In genomic region chr13:99471231-99472202, GRCh38 we compare ENCODE assay signal across 22 cellular contexts. TPM values are rescaled to one million over a fixed set of nuclear protein-coding genes. Genes with fewer than 3 reads are reported as not detected.
DNase-seq lines count a peak whose midpoint lies in the region; ATAC-seq, FAIRE-seq and TF ChIP-seq lines count a peak whose summit lies in the region.
"Had no signal": no experiment of that assay in that cellular context is flagged by ENCODE, and none has a peak within 500 bp of the region (broad histone marks: within the 10 kb centered on the region; RNA-seq: fewer than 3 reads in every experiment).

No MANE protein-coding gene starts in this region.

- H3K36me3 ChIP-seq in H7 (replicated peaks; ENCODE audit: control insufficient read depth, insufficient read depth, low read length) = no peaks in the 10 kb centered on the region
- no peaks in the 10 kb centered on the region for H3K36me3 ChIP-seq in bronchial epithelial cell (ENCODE audit: control insufficient read depth, insufficient read depth, low read length)
- H3K36me3 ChIP-seq: heart left ventricle, SJSA1, upper lobe of right lung had no signal

- no peaks in the 10 kb centered on the region for H3K9me3 Mint-ChIP-seq in naive thymus-derived CD8-positive, alpha-beta T cell
- H3K9me3 Mint-ChIP-seq: activated naive CD4-positive, alpha-beta T cell treated with anti-CD3 and anti-CD28 coated beads, Interleukin-2, amount 50 U/mL, for 24 hours; T-helper 2 cell treated with Interferon-gamma antibody and Interleukin-4, amounts not matched to agents 5 μg/mL and 100 μg/mL, for 36 hours had no signal

- peaks cover 0 to 2% (median 0%) of the 10 kb centered on the region in 3 donors for H3K36me3 Mint-ChIP-seq in naive thymus-derived CD8-positive, alpha-beta T cell

- FAIRE-seq in bronchial epithelial cell (lab: Jason Lieb, UNC) = no peak

- H3K4me3 ChIP-seq in AG09309 (ENCODE audit: control insufficient read depth, low read depth, low read length) (no peak overlapping the region), H7 (ENCODE audit: insufficient read depth, low read depth, low read length) (no peak overlapping the region), bronchial epithelial cell (ENCODE audit: low read depth, low read length) (no peak overlapping the region)
- H3K4me3 ChIP-seq: body of pancreas, coronary artery, heart left ventricle, SJSA1, upper lobe of right lung had no signal

- peaks cover 0 to 6% (median 3%) of the 10 kb centered on the region in 4 donors for H3K4me1 Mint-ChIP-seq in naive thymus-derived CD8-positive, alpha-beta T cell

- H3K27me3 ChIP-seq in H7 (ENCODE audit: control insufficient read depth, insufficient read depth, low read length) (no peaks in the 10 kb centered on the region), bronchial epithelial cell (ENCODE audit: control insufficient read depth, insufficient read depth, low read length) (no peaks in the 10 kb centered on the region)
- H3K27me3 ChIP-seq: body of pancreas, heart left ventricle, SJSA1, upper lobe of right lung had no signal

- POLR2A ChIA-PET in naive thymus-derived CD8-positive, alpha-beta T cell (lab: Charles Lee) = no interaction called here

- DNase-seq in AG09309 (ENCODE audit: low read depth) = peak; percentile 14
- DNase-seq in H7 = peak; percentile 16
- peak; percentile 76 for DNase-seq in bronchial epithelial cell (ENCODE audit: low read depth)
- peak; percentile 18 for DNase-seq in iPS-NIHi7 (ENCODE audit: extremely low spot score)
- no peak for DNase-seq in stimulated activated CD8-positive, alpha-beta memory T cell treated with anti-CD3 and anti-CD28 coated beads, Interleukin-4, amount 100 ng/mL, for 48 hours
- DNase-seq in stimulated activated naive CD4-positive, alpha-beta T cell treated with Interleukin-2 at 50 U/mL for 16 hours (lab: John Stamatoyannopoulos, UW) = no peak
- no peak for DNase-seq in naive thymus-derived CD8-positive, alpha-beta T cell
- DNase-seq in OCI-M2 (lab: John Stamatoyannopoulos, UW; ENCODE audit: unreplicated experiment) = no peak
- DNase-seq: activated T-cell treated with anti-CD3 and anti-CD28 coated beads, Interleukin-2, amount 50 U/mL, for 48 hours; body of pancreas; heart left ventricle; islet precursor cell; NCI-H1417; NCI-H2171; nephron progenitor cell; OCI-M1; upper lobe of right lung had no signal

- no peak overlapping the region for H3K4me3 Mint-ChIP-seq in naive thymus-derived CD8-positive, alpha-beta T cell
- H3K4me3 Mint-ChIP-seq: activated naive CD4-positive, alpha-beta T cell treated with anti-CD3 and anti-CD28 coated beads, Interleukin-2, amount 50 U/mL, for 24 hours; nephron progenitor cell; T-helper 2 cell treated with Interferon-gamma antibody and Interleukin-4, amounts not matched to agents 5 μg/mL and 100 μg/mL, for 36 hours had no signal

- ATAC-seq in naive thymus-derived CD8-positive, alpha-beta T cell = no peak
- ATAC-seq: activated CD4-positive, CD25-positive, alpha-beta regulatory T cell treated with anti-CD3 and anti-CD28 coated beads, Interleukin-2, amount 50 U/mL, for 24 hours; body of pancreas; heart left ventricle had no signal

- peaks cover 0 to 28% (median 8%) of the 10 kb centered on the region in 5 donors for H3K27me3 Mint-ChIP-seq in naive thymus-derived CD8-positive, alpha-beta T cell
- H3K27me3 Mint-ChIP-seq: activated naive CD4-positive, alpha-beta T cell treated with anti-CD3 and anti-CD28 coated beads, Interleukin-2, amount 50 U/mL, for 24 hours had no signal

- TF ChIP-seq CTCF in AG09309 (IDR thresholded peaks at IDR 0.05; ENCODE audit: control insufficient read depth, insufficient read depth, low read depth, low read length, missing control alignments) (no peak), bronchial epithelial cell (IDR thresholded peaks at IDR 0.05; ENCODE audit: insufficient read depth, low read length, severe bottlenecking) (no peak)

- peak overlapping the region in 1 of 10 donors; percentile 76 for H3K27ac Mint-ChIP-seq in naive thymus-derived CD8-positive, alpha-beta T cell
- H3K27ac Mint-ChIP-seq: activated naive CD4-positive, alpha-beta T cell treated with anti-CD3 and anti-CD28 coated beads, Interleukin-2, amount 50 U/mL, for 24 hours; nephron progenitor cell; T-helper 2 cell treated with Interferon-gamma antibody and Interleukin-4, amounts not matched to agents 5 μg/mL and 100 μg/mL, for 36 hours had no signal

RNA-seq across cellular contexts. Expression of gene TM9SF2, which starts 29.8 kb away (rescaled TPM):
- 75.3 and 88.8 TPM in 2 replicates for total RNA-seq in H7 (2014; rRNA removed; shearing (Covaris generic))
- total RNA-seq in bronchial epithelial cell = 98.2 and 138 TPM in 2 replicates
- 10 to 100 TPM; 45.5 to 50.5 TPM for total RNA-seq in naive thymus-derived CD8-positive, alpha-beta T cell
- 10 to 100 TPM; 41.5 to 57.4 (median 50.2) TPM for polyA plus RNA-seq in naive thymus-derived CD8-positive, alpha-beta T cell

Comparison
In these comparisons a context has a peak if more than half of its experiments do, and no peak if none do; other contexts are left out.
1. DNase-seq: peak in AG09309 (single experiment), H7 (single experiment), bronchial epithelial cell (single experiment) and iPS-NIHi7 (single experiment); none in stimulated activated CD8-positive, alpha-beta memory T cell treated with anti-CD3 and anti-CD28 coated beads, Interleukin-4, amount 100 ng/mL, for 48 hours (single experiment), stimulated activated naive CD4-positive, alpha-beta T cell treated with Interleukin-2 at 50 U/mL for 16 hours (single experiment), naive thymus-derived CD8-positive, alpha-beta T cell (0 of 10) and OCI-M2 (single experiment).